In genomic region chr22:35393116-35394010, GRCh38 we compare ENCODE assay signal across 1 cellular context.
A peak's percentile ranks its signal among the peaks of the same experiment; 100 is the strongest.
TF ChIP-seq lines count a peak whose summit lies in the region.

No MANE protein-coding gene starts in this region.

TF ChIP-seq in HepG2, 621 proteins besides CTCF, POLR2A, EP300 and RAD21:
- peak; percentile 37; the same call in 1 of the 2 replicates for TF ChIP-seq HNF4A (CRISPR knock-in tag; IDR thresholded peaks at IDR 0.05)
- TF ChIP-seq, protein P1, sequence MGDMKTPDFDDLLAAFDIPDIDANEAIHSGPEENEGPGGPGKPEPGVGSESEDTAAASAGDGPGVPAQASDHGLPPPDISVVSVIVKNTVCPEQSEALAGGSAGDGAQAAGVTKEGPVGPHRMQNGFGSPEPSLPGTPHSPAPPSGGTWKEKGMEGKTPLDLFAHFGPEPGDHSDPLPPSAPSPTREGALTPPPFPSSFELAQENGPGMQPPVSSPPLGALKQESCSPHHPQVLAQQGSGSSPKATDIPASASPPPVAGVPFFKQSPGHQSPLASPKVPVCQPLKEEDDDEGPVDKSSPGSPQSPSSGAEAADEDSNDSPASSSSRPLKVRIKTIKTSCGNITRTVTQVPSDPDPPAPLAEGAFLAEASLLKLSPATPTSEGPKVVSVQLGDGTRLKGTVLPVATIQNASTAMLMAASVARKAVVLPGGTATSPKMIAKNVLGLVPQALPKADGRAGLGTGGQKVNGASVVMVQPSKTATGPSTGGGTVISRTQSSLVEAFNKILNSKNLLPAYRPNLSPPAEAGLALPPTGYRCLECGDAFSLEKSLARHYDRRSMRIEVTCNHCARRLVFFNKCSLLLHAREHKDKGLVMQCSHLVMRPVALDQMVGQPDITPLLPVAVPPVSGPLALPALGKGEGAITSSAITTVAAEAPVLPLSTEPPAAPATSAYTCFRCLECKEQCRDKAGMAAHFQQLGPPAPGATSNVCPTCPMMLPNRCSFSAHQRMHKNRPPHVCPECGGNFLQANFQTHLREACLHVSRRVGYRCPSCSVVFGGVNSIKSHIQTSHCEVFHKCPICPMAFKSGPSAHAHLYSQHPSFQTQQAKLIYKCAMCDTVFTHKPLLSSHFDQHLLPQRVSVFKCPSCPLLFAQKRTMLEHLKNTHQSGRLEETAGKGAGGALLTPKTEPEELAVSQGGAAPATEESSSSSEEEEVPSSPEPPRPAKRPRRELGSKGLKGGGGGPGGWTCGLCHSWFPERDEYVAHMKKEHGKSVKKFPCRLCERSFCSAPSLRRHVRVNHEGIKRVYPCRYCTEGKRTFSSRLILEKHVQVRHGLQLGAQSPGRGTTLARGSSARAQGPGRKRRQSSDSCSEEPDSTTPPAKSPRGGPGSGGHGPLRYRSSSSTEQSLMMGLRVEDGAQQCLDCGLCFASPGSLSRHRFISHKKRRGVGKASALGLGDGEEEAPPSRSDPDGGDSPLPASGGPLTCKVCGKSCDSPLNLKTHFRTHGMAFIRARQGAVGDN (CRISPR knock-in tag; IDR thresholded peaks at IDR 0.05): peak; percentile 62
- TF ChIP-seq ARNT2 (CRISPR knock-in tag; IDR thresholded peaks at IDR 0.05; ENCODE audit: low read depth): no peak
- TF ChIP-seq ZNF839 (CRISPR knock-in tag; IDR thresholded peaks at IDR 0.05; ENCODE audit: borderline replicate concordance): no peak
- 0 out of 2 replicates have a peak, but pooled peaks have one; percentile 9 for TF ChIP-seq BCL6 (CRISPR knock-in tag; IDR thresholded peaks at IDR 0.05)
- TF ChIP-seq ZMYM3 (CRISPR knock-in tag; IDR thresholded peaks at IDR 0.05): peak; percentile 35; the same call in 1 of the 2 replicates
- TF ChIP-seq MTERF4 (CRISPR knock-in tag; IDR thresholded peaks at IDR 0.05): 0 out of 2 replicates have a peak, but pooled peaks have one; percentile 46
- TF ChIP-seq BORCS8-MEF2B (CRISPR knock-in tag; IDR thresholded peaks at IDR 0.05): 0 out of 2 replicates have a peak, but pooled peaks have one; percentile 32
TF ChIP-seq in HepG2: peak in this region for 6.
